In the genomic region with DNA sequence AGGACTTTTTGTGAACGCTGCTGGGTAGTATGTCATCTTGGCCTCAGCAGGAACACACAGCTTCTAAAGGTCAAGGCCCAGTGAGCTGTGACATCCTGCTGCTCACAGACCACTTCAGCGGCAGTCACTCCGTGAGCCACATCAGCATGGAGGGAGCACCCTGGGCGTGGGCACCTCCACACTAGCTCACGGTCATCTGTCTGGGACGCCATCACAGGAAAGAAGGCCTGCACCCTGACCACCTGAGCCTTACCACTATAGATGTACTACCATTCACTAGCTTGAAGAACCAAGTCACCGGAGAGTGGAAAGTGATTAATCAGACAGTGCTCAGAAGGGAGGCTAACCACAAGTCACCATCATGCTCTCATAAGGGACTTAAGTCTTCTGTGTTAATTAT, we compare ENCODE assay signal across 15 cellular contexts. TPM values are rescaled to one million over a fixed set of nuclear protein-coding genes. Genes with fewer than 3 reads are reported as not detected.
DNase-seq lines count a peak whose midpoint lies in the region; ATAC-seq and TF ChIP-seq lines count a peak whose summit lies in the region.
"Had no signal": no experiment of that assay in that cellular context is flagged by ENCODE, and none has a peak within 500 bp of the region (broad histone marks: within the 10 kb centered on the region; RNA-seq: fewer than 3 reads in every experiment).

No MANE protein-coding gene starts in this region.

- no peak overlapping the region; a peak in 1 of 20 replicates for H3K4me3 ChIP-seq in BLaER1 treated with 17β-estradiol and CSF1 and Interleukin-3, amounts not matched to agents 10 nM and 100 nM
- no peak overlapping the region for H3K4me3 ChIP-seq in NB4 (ENCODE audit: low read depth, low read length)
- H3K4me3 ChIP-seq in mesenchymal stem cell (ENCODE audit: insufficient read depth in 1 of 2, low read depth in 1 of 2, low read length in 2 of 2), result no peak overlapping the region
- no peak overlapping the region for H3K4me3 ChIP-seq in ascending aorta
- H3K4me3 ChIP-seq in heart right ventricle, result no peak overlapping the region
- H3K4me3 ChIP-seq: breast epithelium, left lung, SK-N-MC had no signal

- peak overlapping the region; percentile 78 for H4K91ac ChIP-seq in mesenchymal stem cell (ENCODE audit: low read length)

- H4K20me1 ChIP-seq in BLaER1 treated with 17β-estradiol and CSF1 and Interleukin-3, amounts not matched to agents 10 nM and 100 nM, result peaks cover 71 to 86% (median 77%) of the 10 kb centered on the region in 11 experiments

- no peak overlapping the region for H2BK120ac ChIP-seq in mesenchymal stem cell (ENCODE audit: low read depth, low read length)

- peak overlapping the region; percentile 78 to 98 (median 96) for H3K4me2 ChIP-seq in BLaER1 treated with 17β-estradiol and CSF1 and Interleukin-3, amounts not matched to agents 10 nM and 100 nM
- H3K4me2 ChIP-seq in mesenchymal stem cell (ENCODE audit: low read length, poor library complexity, severe bottlenecking), result no peak overlapping the region

- H3K27ac ChIP-seq in BLaER1 treated with 17β-estradiol and CSF1 and Interleukin-3, amounts not matched to agents 10 nM and 100 nM, result peak overlapping the region in 3 of 11 experiments; percentile 1 to 25 (median 3); a peak in 2 of 22 replicates
- no peak overlapping the region for H3K27ac ChIP-seq in mesenchymal stem cell (ENCODE audit: low read length, poor library complexity, severe bottlenecking)
- H3K27ac ChIP-seq in ascending aorta, result no peak overlapping the region
- H3K27ac ChIP-seq in heart right ventricle, result no peak overlapping the region
- H3K27ac ChIP-seq: breast epithelium, left lung, SK-N-MC had no signal

- no peak for TF ChIP-seq POLR2A in NB4 (IDR thresholded peaks at IDR 0.05; ENCODE audit: extremely low read depth, insufficient read length)

- no peaks in the 10 kb centered on the region for H3K27me3 ChIP-seq in BLaER1 treated with 17β-estradiol and CSF1 and Interleukin-3, amounts not matched to agents 10 nM and 100 nM
- H3K27me3 ChIP-seq in mesenchymal stem cell (ENCODE audit: control insufficient read depth in 1 of 2, insufficient read depth in 1 of 2, low read length in 2 of 2), result no peaks in the 10 kb centered on the region
- no peaks in the 10 kb centered on the region for H3K27me3 ChIP-seq in ascending aorta
- no peaks in the 10 kb centered on the region for H3K27me3 ChIP-seq in heart right ventricle
- H3K27me3 ChIP-seq: breast epithelium, left lung had no signal

- no peaks in the 10 kb centered on the region for H3K9me3 ChIP-seq in BLaER1 treated with 17β-estradiol and CSF1 and Interleukin-3, amounts not matched to agents 10 nM and 100 nM (replicated peaks in 1 of 11)
- H3K9me3 ChIP-seq in mesenchymal stem cell (ENCODE audit: control insufficient read depth, low read length) (no peaks in the 10 kb centered on the region), ascending aorta (no peaks in the 10 kb centered on the region), heart right ventricle (no peaks in the 10 kb centered on the region)
- H3K9me3 ChIP-seq: breast epithelium, left lung had no signal

- H3K36me3 ChIP-seq in BLaER1 treated with 17β-estradiol and CSF1 and Interleukin-3, amounts not matched to agents 10 nM and 100 nM, result peaks cover 39 to 56% (median 47%) of the 10 kb centered on the region in 11 experiments
- H3K36me3 ChIP-seq in mesenchymal stem cell (ENCODE audit: control insufficient read depth in 1 of 2, insufficient read depth in 2 of 2, low read depth in 1 of 2, low read length in 2 of 2), result peaks cover 22 to 29% of the 10 kb centered on the region in 2 experiments
- peaks cover 6 to 23% of the 10 kb centered on the region in 2 donors for H3K36me3 ChIP-seq in ascending aorta
- H3K36me3 ChIP-seq in heart right ventricle, result peaks cover 0 to 48% (median 0%) of the 10 kb centered on the region in 9 donors
- H3K36me3 ChIP-seq: breast epithelium had no signal

- no peak overlapping the region for H2BK5ac ChIP-seq in mesenchymal stem cell (ENCODE audit: low read depth, low read length, poor library complexity, severe bottlenecking)

- intact Hi-C loops in ascending aorta (cut with DNase I), result no loop called here
- intact Hi-C loops in heart right ventricle (cut with DNase I), result no loop called here

- DNase-seq in NB4 (ENCODE audit: low read depth) (peak; percentile 66), mesenchymal stem cell (peak; percentile 26), pons (ENCODE audit: low spot score) (no peak), ascending aorta (ENCODE audit: low spot score in 2 of 2) (no peak), heart right ventricle (no peak)
- DNase-seq in stimulated activated naive CD4-positive, alpha-beta T cell treated with Interleukin-2 at 50 U/mL for 16 hours (lab: John Stamatoyannopoulos, UW), result no peak
- DNase-seq: activated CD4-positive, CD25-positive, alpha-beta regulatory T cell treated with anti-CD3 and anti-CD28 coated beads, Interleukin-2, amount 50 U/mL, for 72 hours; GOT3; left lung; NCI-H1417 treated with DMSO at 0.1 percent for 48 hours; NCI-H526 treated with DMSO at 0.1 percent for 48 hours had no signal

- no peak overlapping the region for H2BK12ac ChIP-seq in mesenchymal stem cell (ENCODE audit: low read length in 2 of 2)

- H2AFZ ChIP-seq in mesenchymal stem cell (ENCODE audit: low read depth, low read length), result no peak overlapping the region

- H3K79me1 ChIP-seq in mesenchymal stem cell (replicated peaks; ENCODE audit: low read length, poor library complexity, severe bottlenecking), result peaks cover 27% of the 10 kb centered on the region

- WGBS in mesenchymal stem cell, result 58% methylated on average over 6 of the region's 7 CpGs
- WGBS in heart right ventricle, 2 donors, result 81 to 86% methylated on average over 7 of the region's 7 CpGs

- peak overlapping the region in 1 of 2 experiments; percentile 52 for H3K18ac ChIP-seq in mesenchymal stem cell (ENCODE audit: low read depth in 1 of 2, low read length in 2 of 2)

- peak; percentile 33 for ATAC-seq in GM18861 (IDR thresholded peaks at IDR 0.05; ENCODE audit: unreplicated experiment)
- ATAC-seq in heart right ventricle, result no peak
- ATAC-seq: left lung had no signal

- no peak overlapping the region for H3K23ac ChIP-seq in mesenchymal stem cell (ENCODE audit: low read length in 2 of 2)

- H2BK15ac ChIP-seq in mesenchymal stem cell (ENCODE audit: low read depth, poor library complexity, severe bottlenecking), result no peak overlapping the region

- no peak for TF ChIP-seq CTCF in NB4 (IDR thresholded peaks at IDR 0.05; ENCODE audit: low read depth, low read length)
- no peak for TF ChIP-seq CTCF in ascending aorta (IDR thresholded peaks at IDR 0.05)
- TF ChIP-seq CTCF in heart right ventricle (IDR thresholded peaks at IDR 0.05), result no peak

- H2AK5ac ChIP-seq in mesenchymal stem cell (ENCODE audit: low read length, severe bottlenecking), result no peak overlapping the region

- peaks cover 46 to 56% (median 48%) of the 10 kb centered on the region in 10 experiments for H3K4me1 ChIP-seq in BLaER1 treated with 17β-estradiol and CSF1 and Interleukin-3, amounts not matched to agents 10 nM and 100 nM
- H3K4me1 ChIP-seq in mesenchymal stem cell (ENCODE audit: control insufficient read depth, insufficient read depth, low read depth, low read length) (peaks cover 35% of the 10 kb centered on the region), ascending aorta (peaks cover 12% of the 10 kb centered on the region in 2 donors), heart right ventricle (peaks cover 5 to 45% (median 17%) of the 10 kb centered on the region in 9 donors)

- no peak overlapping the region for H3K4ac ChIP-seq in mesenchymal stem cell (ENCODE audit: low read depth in 1 of 2, low read length in 2 of 2)

- H3K14ac ChIP-seq in mesenchymal stem cell (ENCODE audit: low read length in 2 of 2), result peak overlapping the region in 1 of 2 experiments; percentile 13

- peak overlapping the region; percentile 24 for H4K8ac ChIP-seq in mesenchymal stem cell (ENCODE audit: low read length)

- peak overlapping the region in 8 of 11 experiments; percentile 3 to 51 (median 33); a peak in 10 of 22 replicates for H3K9ac ChIP-seq in BLaER1 treated with 17β-estradiol and CSF1 and Interleukin-3, amounts not matched to agents 10 nM and 100 nM
- no peak overlapping the region for H3K9ac ChIP-seq in mesenchymal stem cell (ENCODE audit: low read length)

RNA-seq across cellular contexts. Expression of a gene that starts 3.3 kb away (rescaled TPM):
- 8.3 TPM for polyA plus RNA-seq in mesenchymal stem cell (2013, experiment 1 of 2)
- 8.7 TPM for polyA plus RNA-seq in mesenchymal stem cell (2013, experiment 2 of 2)
- total RNA-seq in ascending aorta, result 27.6 TPM
- 10 to 100 TPM in 4 of 10 donors, 1 to 10 TPM in 6; 7.7 to 16.1 (median 9.2) TPM for total RNA-seq in heart right ventricle
- polyA plus RNA-seq in heart right ventricle, result 10 to 100 TPM in 1 of 2 donors, 1 to 10 TPM in 1; 9.4 to 14.9 TPM

RNA-seq across cellular contexts. Expression of a gene that starts 21.1 kb away (rescaled TPM):
- polyA plus RNA-seq in mesenchymal stem cell (2013, experiment 1 of 2), result 82.6 TPM
- polyA plus RNA-seq in mesenchymal stem cell (2013, experiment 2 of 2), result 81.5 TPM
- total RNA-seq in ascending aorta (47.8 TPM), heart right ventricle (10 to 100 TPM; 64.9 to 78.6 (median 74.6) TPM)
- 100 to 1,000 TPM; 134 to 169 TPM for polyA plus RNA-seq in heart right ventricle

RNA-seq across cellular contexts. Expression of a gene that starts 32.6 kb away (rescaled TPM):
- polyA plus RNA-seq in mesenchymal stem cell (2013, experiment 1 of 2), result 84.3 TPM
- 88.5 TPM for polyA plus RNA-seq in mesenchymal stem cell (2013, experiment 2 of 2)
- 47.6 TPM for total RNA-seq in ascending aorta
- total RNA-seq in heart right ventricle, result 10 to 100 TPM; 27.1 to 57.3 (median 33.1) TPM
- 10 to 100 TPM; 27.8 to 45.3 TPM for polyA plus RNA-seq in heart right ventricle

RNA-seq across cellular contexts. Expression of a gene that starts 47.8 kb away (rescaled TPM):
- 411 TPM for polyA plus RNA-seq in mesenchymal stem cell (2013, experiment 1 of 2)
- polyA plus RNA-seq in mesenchymal stem cell (2013, experiment 2 of 2), result 395 TPM
- total RNA-seq in ascending aorta, result 66.0 TPM
- 10 to 100 TPM; 57.8 to 97.0 (median 75.4) TPM for total RNA-seq in heart right ventricle
- 10 to 100 TPM; 48.1 to 97.2 TPM for polyA plus RNA-seq in heart right ventricle

RNA-seq across cellular contexts. Expression of a gene that starts 52.5 kb away (rescaled TPM):
- polyA plus RNA-seq in mesenchymal stem cell (2013, experiment 1 of 2), result 21.5 TPM
- 21.2 TPM for polyA plus RNA-seq in mesenchymal stem cell (2013, experiment 2 of 2)
- total RNA-seq in ascending aorta (44.0 TPM), heart right ventricle (10 to 100 TPM in 7 of 10 donors, 1 to 10 TPM in 3; 7.0 to 17.4 (median 11.6) TPM)
- polyA plus RNA-seq in heart right ventricle, result 10 to 100 TPM in 1 of 2 donors, 1 to 10 TPM in 1; 9.3 to 26.0 TPM

Comparison
In these comparisons a context has a peak if more than half of its experiments do, and no peak if none do; other contexts are left out.
1. DNase-seq: peak in NB4 (single experiment) and mesenchymal stem cell (single experiment); none in pons (single experiment), ascending aorta (0 of 2), stimulated activated naive CD4-positive, alpha-beta T cell treated with Interleukin-2 at 50 U/mL for 16 hours (single experiment) and heart right ventricle (0 of 2).